ENCODE assay signal across 19 cellular contexts in the genomic region with DNA sequence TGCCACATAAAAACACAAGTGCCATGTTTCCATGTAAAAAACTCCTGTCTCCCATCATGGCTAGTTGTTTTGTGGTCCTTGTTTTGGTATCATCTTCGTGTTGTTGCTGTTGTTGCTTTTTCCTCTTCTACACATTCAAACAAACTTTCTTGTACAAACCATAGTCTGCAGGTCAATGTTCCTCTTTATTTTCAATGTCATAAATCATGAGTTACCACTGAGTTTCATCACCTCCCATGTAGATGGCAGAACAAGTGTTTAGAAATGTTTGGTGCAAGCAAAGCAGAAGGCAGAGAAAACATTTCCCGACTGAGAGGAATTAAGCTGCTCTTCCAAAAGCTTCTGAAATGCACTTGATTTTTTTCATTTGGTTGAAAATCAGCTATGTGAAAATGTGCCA.
DNase-seq lines count a peak whose midpoint lies in the region; ATAC-seq, FAIRE-seq and TF ChIP-seq lines count a peak whose summit lies in the region.
"Had no signal": no experiment of that assay in that cellular context is flagged by ENCODE, and none has a peak within 500 bp of the region (broad histone marks: within the 10 kb centered on the region; RNA-seq: fewer than 3 reads in every experiment).

No MANE protein-coding gene starts in this region.

- FAIRE-seq in GM19239 (lab: Jason Lieb, UNC) (peak; percentile 66), K562 (lab: Jason Lieb, UNC) (no peak)

- POLR2A ChIA-PET in K562 (lab: Yijun Ruan, JAX): no interaction called here

- H3K4me3 ChIP-seq in K562: no peak overlapping the region
- no peak overlapping the region for H3K4me3 ChIP-seq in uterus

- H3K9me1 ChIP-seq in K562 (ENCODE audit: control insufficient read depth, insufficient read depth, low read length): no peaks in the 10 kb centered on the region

- H3K27me3 ChIP-seq in K562 (ENCODE audit: control insufficient read depth in 2 of 2, insufficient read depth in 2 of 2, low read length in 2 of 2) (no peaks in the 10 kb centered on the region), uterus (no peaks in the 10 kb centered on the region)

- WGBS in K562 (ENCODE audit: insufficient coverage, low coverage, missing lambda C conversion rate): 71% methylated on average over 2 of the region's 2 CpGs

- ATAC-seq in K562: no peak
- no peak for ATAC-seq in HG02973 (IDR thresholded peaks at IDR 0.05; ENCODE audit: unreplicated experiment)

- no peak for TF ChIP-seq POLR2A in K562 (conservative IDR thresholded peaks at IDR 0.05)
- TF ChIP-seq POLR2A in uterus (IDR thresholded peaks at IDR 0.05): no peak

- peak; percentile 15 to 20 for DNase-seq in AML-193 (lab: John Stamatoyannopoulos, UW)
- DNase-seq in GM19239 (ENCODE audit: insufficient read length, low spot score): no peak
- DNase-seq in NOMO-1 treated with dmso at 0.1 percent for 144 hours (lab: John Stamatoyannopoulos, UW; ENCODE audit: unreplicated experiment): peak; percentile 46
- DNase-seq in K562 (ENCODE audit: extremely low read depth in 1 of 4, low spot score in 3 of 4): no peak
- DNase-seq in G401 (ENCODE audit: low spot score): no peak
- DNase-seq in uterus: no peak
- DNase-seq in NCI-H1436 treated with DMSO at 0.1 percent for 48 hours (lab: John Stamatoyannopoulos, UW): no peak
- DNase-seq: DMS 273 treated with DMSO at 0.1 percent for 48 hours, HFFc6, IMR-90, Kasumi-1, MM.1S, NCI-H1417 treated with DMSO at 0.1 percent for 48 hours, NCI-H2029, NCI-H82, SIG-M5, SW 1271 had no signal

- CTCF ChIA-PET in K562 (lab: Yijun Ruan, JAX; ENCODE audit: low intra/inter-chr PET ratio): no interaction called here

- H3K9me3 ChIP-seq in K562 (replicated peaks; ENCODE audit: control insufficient read depth, insufficient read depth, low read depth, low read length) (no peaks in the 10 kb centered on the region), uterus (no peaks in the 10 kb centered on the region)

- no peak for TF ChIP-seq CTCF in K562 (IDR thresholded peaks at IDR 0.05 in 2 of 3, conservative IDR thresholded peaks at IDR 0.05 in 1 of 3; ENCODE audit: insufficient read depth in 2 of 3, low read depth in 1 of 3, low read length in 3 of 3)
- TF ChIP-seq CTCF in uterus (IDR thresholded peaks at IDR 0.05): no peak

- no TSS peak for BruUV-seq in K562 (replicated peaks; lab: Mats Ljungman, UMichigan)

- H4K20me1 ChIP-seq in K562 (replicated peaks; ENCODE audit: control insufficient read depth, insufficient read depth, low read length): no peaks in the 10 kb centered on the region

- H3K4me1 ChIP-seq in K562 (replicated peaks in 1 of 2; ENCODE audit: control insufficient read depth in 2 of 2, insufficient read depth in 2 of 2, low read length in 2 of 2) (no peaks in the 10 kb centered on the region), uterus (no peaks in the 10 kb centered on the region)

- in situ Hi-C loops in K562 (cut with MboI) (no loop called here), G401 (cut with HindIII; ENCODE audit: low sequenced_read_pairs) (no loop called here)

- H3K27ac ChIP-seq in K562 (ENCODE audit: extremely low read depth, low read depth, low read length): no peak overlapping the region
- no peak overlapping the region for H3K27ac ChIP-seq in uterus
- H3K27ac ChIP-seq: C4-2B had no signal

- no peak for TF ChIP-seq RAD21 in K562 (CRISPR knock-in tag; conservative IDR thresholded peaks at IDR 0.05 in 1 of 2, IDR thresholded peaks at IDR 0.05 in 1 of 2)

- intact Hi-C loops in K562 (cut with micrococcal nuclease): no loop called here
- intact Hi-C loops in uterus (cut with DNase I; ENCODE audit: low total_unique reads): no loop called here

- H3K9ac ChIP-seq in K562 (ENCODE audit: insufficient read depth in 1 of 2, low read depth in 2 of 2, low read length in 2 of 2): no peak overlapping the region

- H3K36me3 ChIP-seq in K562 (ENCODE audit: control insufficient read depth, insufficient read depth, low read length): peaks cover 30% of the 10 kb centered on the region
- H3K36me3 ChIP-seq in uterus: no peaks in the 10 kb centered on the region

- H3K4me2 ChIP-seq in K562 (ENCODE audit: insufficient read depth, low read length): no peak overlapping the region

- no peak for TF ChIP-seq EP300 in K562 (IDR thresholded peaks at IDR 0.05; ENCODE audit: low read length)

- no peak overlapping the region for H2AFZ ChIP-seq in K562 (ENCODE audit: low read depth, low read length)

- H3K79me2 ChIP-seq in K562 (ENCODE audit: control insufficient read depth, insufficient read depth, low read length): no peaks in the 10 kb centered on the region

TF ChIP-seq in K562, 482 proteins besides CTCF, POLR2A, EP300 and RAD21 (continues in another document):
- no peak for TF ChIP-seq ARHGAP35 (IDR thresholded peaks at IDR 0.05; ENCODE audit: partially characterized antibody)
- no peak for TF ChIP-seq ZNF347 (CRISPR knock-in tag; IDR thresholded peaks at IDR 0.05; ENCODE audit: low read depth)
- TF ChIP-seq, protein P1, sequence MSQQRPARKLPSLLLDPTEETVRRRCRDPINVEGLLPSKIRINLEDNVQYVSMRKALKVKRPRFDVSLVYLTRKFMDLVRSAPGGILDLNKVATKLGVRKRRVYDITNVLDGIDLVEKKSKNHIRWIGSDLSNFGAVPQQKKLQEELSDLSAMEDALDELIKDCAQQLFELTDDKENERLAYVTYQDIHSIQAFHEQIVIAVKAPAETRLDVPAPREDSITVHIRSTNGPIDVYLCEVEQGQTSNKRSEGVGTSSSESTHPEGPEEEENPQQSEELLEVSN (IDR thresholded peaks at IDR 0.05; ENCODE audit: borderline replicate concordance in 1 of 2, extremely low read depth in 1 of 2, insufficient read depth in 1 of 2, insufficient read length in 1 of 2, low read depth in 1 of 2, low read length in 1 of 2, poor library complexity in 1 of 2, severe bottlenecking in 1 of 2): no peak
- TF ChIP-seq ATF7 (IDR thresholded peaks at IDR 0.05): 0 out of 2 replicates have a peak, but pooled peaks have one; percentile 23
- TF ChIP-seq ELF4 (CRISPR knock-in tag; IDR thresholded peaks at IDR 0.05): no peak
- TF ChIP-seq PBX2 (CRISPR knock-in tag; IDR thresholded peaks at IDR 0.05; ENCODE audit: low read depth): no peak
- peak; percentile 72 for TF ChIP-seq PBX2 (tag; conservative IDR thresholded peaks at IDR 0.05; ENCODE audit: low read depth)
- TF ChIP-seq, protein P2, sequence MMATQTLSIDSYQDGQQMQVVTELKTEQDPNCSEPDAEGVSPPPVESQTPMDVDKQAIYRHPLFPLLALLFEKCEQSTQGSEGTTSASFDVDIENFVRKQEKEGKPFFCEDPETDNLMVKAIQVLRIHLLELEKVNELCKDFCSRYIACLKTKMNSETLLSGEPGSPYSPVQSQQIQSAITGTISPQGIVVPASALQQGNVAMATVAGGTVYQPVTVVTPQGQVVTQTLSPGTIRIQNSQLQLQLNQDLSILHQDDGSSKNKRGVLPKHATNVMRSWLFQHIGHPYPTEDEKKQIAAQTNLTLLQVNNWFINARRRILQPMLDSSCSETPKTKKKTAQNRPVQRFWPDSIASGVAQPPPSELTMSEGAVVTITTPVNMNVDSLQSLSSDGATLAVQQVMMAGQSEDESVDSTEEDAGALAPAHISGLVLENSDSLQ (IDR thresholded peaks at IDR 0.05): peak; percentile 63; the same call in 1 of the 2 replicates
- TF ChIP-seq CEBPG (CRISPR knock-in tag; IDR thresholded peaks at IDR 0.05): no peak
- peak in 1 of 2 experiments; percentile 69; a peak in 2 of 4 replicates for TF ChIP-seq CEBPG (tag; conservative IDR thresholded peaks at IDR 0.05 in 1 of 2, IDR thresholded peaks at IDR 0.05 in 1 of 2)
- TF ChIP-seq MEIS2 (IDR thresholded peaks at IDR 0.05; ENCODE audit: partially characterized antibody): peak; percentile 86

Comparison
In these comparisons a context has a peak if more than half of its experiments do, and no peak if none do; other contexts are left out.
1. DNase-seq: peak in AML-193 (2 of 2) and NOMO-1 treated with dmso at 0.1 percent for 144 hours (single experiment); none in GM19239 (single experiment), K562 (0 of 4), G401 (single experiment), uterus (0 of 2) and NCI-H1436 treated with DMSO at 0.1 percent for 48 hours (single experiment).